ENCODE assay signal across 1 cellular context in the genomic region with DNA sequence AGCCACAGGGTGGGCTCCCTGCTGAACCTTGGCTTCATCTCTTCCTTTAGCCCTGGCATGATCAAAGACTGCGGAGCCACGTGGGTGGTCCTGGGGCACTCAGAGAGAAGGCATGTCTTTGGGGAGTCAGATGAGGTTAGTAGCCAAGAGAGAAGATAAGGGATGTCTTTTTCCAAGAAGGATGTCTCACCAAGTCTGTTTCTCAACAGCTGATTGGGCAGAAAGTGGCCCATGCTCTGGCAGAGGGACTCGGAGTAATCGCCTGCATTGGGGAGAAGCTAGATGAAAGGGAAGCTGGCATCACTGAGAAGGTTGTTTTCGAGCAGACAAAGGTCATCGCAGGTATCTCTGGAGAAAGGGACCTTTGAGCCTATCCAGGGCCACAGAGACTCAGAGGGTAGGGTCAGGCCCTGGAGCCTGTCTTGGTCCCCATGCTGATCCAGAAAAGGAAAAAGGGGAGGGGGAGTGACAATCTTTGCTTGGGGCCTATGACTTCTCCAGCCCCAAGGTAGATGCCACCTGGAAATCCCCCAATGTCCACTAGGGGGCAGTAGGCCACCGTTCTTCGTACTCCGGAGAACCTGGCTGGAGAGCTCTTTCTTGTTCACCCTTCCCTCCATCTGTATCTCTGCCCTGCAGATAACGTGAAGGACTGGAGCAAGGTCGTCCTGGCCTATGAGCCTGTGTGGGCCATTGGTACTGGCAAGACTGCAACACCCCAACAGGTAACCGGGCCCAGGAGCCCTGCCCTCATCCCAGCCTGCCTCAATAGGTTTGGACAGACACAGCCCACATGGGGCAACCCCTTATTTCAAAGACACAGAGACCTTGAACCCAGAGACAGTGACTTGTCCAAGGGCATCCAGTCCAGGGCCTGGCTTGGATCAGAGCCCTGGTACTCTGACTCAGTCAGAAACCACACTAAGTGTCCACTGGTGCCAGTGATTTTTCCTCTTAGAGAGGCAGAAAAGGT.
TF ChIP-seq lines count a peak whose summit lies in the region.

No MANE protein-coding gene starts in this region.

TF ChIP-seq in endothelial cell of umbilical vein, 7 proteins besides CTCF, POLR2A, EP300 and RAD21:
- TF ChIP-seq EZH2 (IDR thresholded peaks at IDR 0.05; ENCODE audit: borderline replicate concordance, low read depth, low read length, severe bottlenecking) (no peak), FOS (IDR thresholded peaks at IDR 0.05; ENCODE audit: borderline replicate concordance, insufficient read depth, low read length) (no peak), POLR2AphosphoS5 (IDR thresholded peaks at IDR 0.05; ENCODE audit: insufficient read depth, low read depth, low read length) (no peak), MYC (IDR thresholded peaks at IDR 0.05; ENCODE audit: low read depth, low read length) (no peak), JUN (IDR thresholded peaks at IDR 0.05; ENCODE audit: borderline replicate concordance, insufficient read depth, insufficient read length, low read depth) (no peak)
- TF ChIP-seq, protein P1, sequence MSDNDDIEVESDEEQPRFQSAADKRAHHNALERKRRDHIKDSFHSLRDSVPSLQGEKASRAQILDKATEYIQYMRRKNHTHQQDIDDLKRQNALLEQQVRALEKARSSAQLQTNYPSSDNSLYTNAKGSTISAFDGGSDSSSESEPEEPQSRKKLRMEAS (IDR thresholded peaks at IDR 0.05; ENCODE audit: insufficient read depth, insufficient read length) = no peak
